Comparison of ENCODE assay signal across 11 cellular contexts in the genomic region with DNA sequence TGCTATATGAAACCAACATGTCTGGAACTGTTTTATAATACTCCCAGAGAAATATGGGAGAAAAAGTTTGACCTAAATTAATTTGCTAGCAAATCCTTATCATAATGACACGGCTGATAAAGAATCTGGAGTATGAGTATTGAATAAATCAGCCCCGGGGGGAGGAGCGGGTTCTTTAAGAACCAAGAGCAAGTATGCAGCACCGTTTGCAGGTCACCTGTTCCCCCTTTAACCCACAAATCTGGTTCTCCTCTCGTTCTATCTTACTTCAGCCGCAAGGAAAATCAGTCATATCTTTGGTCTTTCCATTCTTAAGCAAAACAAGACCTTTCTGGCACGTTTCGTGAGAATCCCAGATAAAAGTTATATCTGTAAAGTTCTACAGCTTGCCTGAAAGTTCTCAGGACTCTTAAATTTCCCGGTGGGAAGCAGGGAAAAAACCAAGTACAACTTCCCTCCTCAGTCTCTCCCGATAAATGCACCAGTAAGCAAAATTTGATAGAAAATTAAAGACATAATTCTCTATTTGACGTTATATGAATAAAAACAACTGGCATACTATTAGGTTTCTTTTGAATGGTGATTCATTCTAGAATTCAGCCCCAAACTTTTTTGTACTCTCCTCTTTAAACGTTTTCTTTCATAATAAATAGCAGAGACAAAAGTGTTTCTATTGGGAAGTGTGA.
A peak's percentile ranks its signal among the peaks of the same experiment; 100 is the strongest.
DNase-seq lines count a peak whose midpoint lies in the region; ATAC-seq, FAIRE-seq and TF ChIP-seq lines count a peak whose summit lies in the region.
"Had no signal": no experiment of that assay in that cellular context is flagged by ENCODE, and none has a peak within 500 bp of the region (broad histone marks: within the 10 kb centered on the region; RNA-seq: fewer than 3 reads in every experiment).

No MANE protein-coding gene starts in this region.

- H3K23me2 ChIP-seq in H1 (ENCODE audit: low read depth, low read length) = no peaks in the 10 kb centered on the region

- H3K56ac ChIP-seq in H1 (replicated peaks; ENCODE audit: insufficient read length, low read depth, low read length) = no peak overlapping the region

- H3K4me3 Mint-ChIP-seq in nephron = no peak overlapping the region
- H3K4me3 Mint-ChIP-seq: CD14-positive monocyte had no signal

- FAIRE-seq in H1 (lab: Jason Lieb, UNC) = no peak

- H4K20me1 ChIP-seq in H1 (replicated peaks in 1 of 2; ENCODE audit: control insufficient read depth in 1 of 2, insufficient read depth in 2 of 2, low read length in 2 of 2) = no peaks in the 10 kb centered on the region

- H3K4me2 ChIP-seq in H1 (ENCODE audit: insufficient read depth in 1 of 2, low read depth in 2 of 2, low read length in 2 of 2) = no peak overlapping the region

- H3K4ac ChIP-seq in H1 (replicated peaks; ENCODE audit: insufficient read length, low read depth, low read length) = no peak overlapping the region

- ATAC-seq in HG02884 (IDR thresholded peaks at IDR 0.05; ENCODE audit: unreplicated experiment) = no peak
- ATAC-seq: Panc1 had no signal

- CTCF ChIA-PET in H1 (lab: Charles Lee; ENCODE audit: partially characterized antibody) = interaction anchor here (0.6 to 1.7 kb wide), 8 partner anchors 16 to 1773 kb away, joined by 3 to 10 read pairs (median 4); no protein-coding TSS in a partner anchor

- H3K4me1 Mint-ChIP-seq in nephron = peaks cover 24% of the 10 kb centered on the region
- H3K4me1 Mint-ChIP-seq: CD14-positive monocyte had no signal

- H2AK5ac ChIP-seq in H1 (ENCODE audit: low read depth, low read length) = no peak overlapping the region

- H3K9me3 ChIP-seq in H1 (ENCODE audit: insufficient read depth in 2 of 2, low read depth in 1 of 2, low read length in 1 of 2) = no peaks in the 10 kb centered on the region
- H3K9me3 ChIP-seq: Caco-2 had no signal

- no peak overlapping the region for H2BK12ac ChIP-seq in H1 (ENCODE audit: low read depth, low read length)

- H2BK5ac ChIP-seq in H1 (ENCODE audit: low read depth, low read length) = no peak overlapping the region

- H4K8ac ChIP-seq in H1 (ENCODE audit: extremely low read depth, insufficient read depth, low read length) = no peak overlapping the region

- H3K9ac ChIP-seq in H1 (replicated peaks in 1 of 4; ENCODE audit: extremely low read depth in 1 of 4, low read depth in 3 of 4, low read length in 3 of 4) = no peak overlapping the region

- DNase-seq in ELR (ENCODE audit: low read depth) (peak; percentile 15), NCI-H82 treated with DMSO at 0.1 percent for 48 hours (lab: John Stamatoyannopoulos, UW; ENCODE audit: unreplicated experiment) (peak; percentile 98), H1 (ENCODE audit: low read depth in 1 of 2, low spot score in 2 of 2) (no peak), SIG-M5 treated with dmso at 0.1 percent for 504 hours (lab: John Stamatoyannopoulos, UW; ENCODE audit: unreplicated experiment) (no peak), amygdala (lab: John Stamatoyannopoulos, UW) (no peak)
- DNase-seq: NCI-H1436 treated with DMSO at 0.1 percent for 48 hours had no signal

- H3K36me3 ChIP-seq in H1 (ENCODE audit: control insufficient read depth in 2 of 4, insufficient read depth in 4 of 4, low read length in 3 of 4) = no peaks in the 10 kb centered on the region

- H3K27ac ChIP-seq in H1 (ENCODE audit: low read depth, low read length) = no peak overlapping the region

- no peak overlapping the region for H3K23ac ChIP-seq in H1 (ENCODE audit: insufficient read length)

- TF ChIP-seq RAD21 in H1 (IDR thresholded peaks at IDR 0.05 in 1 of 2, conservative IDR thresholded peaks at IDR 0.05 in 1 of 2; ENCODE audit: low read depth in 2 of 2, low read length in 2 of 2) = no peak

- H4K91ac ChIP-seq in H1 (replicated peaks; ENCODE audit: insufficient read length, low read length) = no peak overlapping the region

- H2BK20ac ChIP-seq in H1 (ENCODE audit: low read length) = no peak overlapping the region

- WGBS in H1 (ENCODE audit: extremely low coverage in 1 of 2, insufficient coverage in 1 of 2, insufficient read length in 1 of 2, insufficient replicate concordance in 2 of 2, low coverage in 1 of 2, low lambda C conversion rate in 2 of 2, missing lambda C conversion rate in 1 of 2), 2 experiments = 68% methylated on average over 12 of the region's 12 CpGs; no CpG with 5 or more reads in 1 of the 2 experiments

- H3K18ac ChIP-seq in H1 (ENCODE audit: extremely low read depth, low read length) = no peak overlapping the region

- no peak overlapping the region for H2AFZ ChIP-seq in H1 (ENCODE audit: low read length)

- no peak overlapping the region for H2BK15ac ChIP-seq in H1 (ENCODE audit: low read length)

- no peaks in the 10 kb centered on the region for H3K36me3 Mint-ChIP-seq in nephron (ENCODE audit: low read depth)
- H3K36me3 Mint-ChIP-seq: CD14-positive monocyte had no signal

- no peaks in the 10 kb centered on the region for H3K9me3 Mint-ChIP-seq in nephron

- no peak for TF ChIP-seq POLR2A in H1 (IDR thresholded peaks at IDR 0.05; ENCODE audit: control extremely low read depth in 1 of 2, low read depth in 2 of 2, low read length in 2 of 2)

- no peak overlapping the region for H4K5ac ChIP-seq in H1 (ENCODE audit: insufficient read length, low read depth, low read length)

- H3K79me1 ChIP-seq in H1 (ENCODE audit: low read depth, low read length) = no peaks in the 10 kb centered on the region

- H3K14ac ChIP-seq in H1 (ENCODE audit: insufficient read length) = no peak overlapping the region

- TF ChIP-seq CTCF in H1 (IDR thresholded peaks at IDR 0.05; ENCODE audit: control extremely low read depth in 1 of 3, insufficient read depth in 1 of 3, low read depth in 1 of 3, low read length in 3 of 3) = no peak
- no peak for TF ChIP-seq CTCF in nephron (IDR thresholded peaks at IDR 0.05; ENCODE audit: unreplicated experiment in 3 of 3)

- no peaks in the 10 kb centered on the region for H3K27me3 ChIP-seq in H1 (replicated peaks in 1 of 4; ENCODE audit: control insufficient read depth in 3 of 4, extremely low read depth in 1 of 4, insufficient read depth in 3 of 4, low read length in 3 of 4)

- H3K79me2 ChIP-seq in H1 (ENCODE audit: control insufficient read depth in 1 of 2, insufficient read depth in 2 of 2, low read length in 2 of 2) = no peaks in the 10 kb centered on the region

- no peak overlapping the region for H2BK120ac ChIP-seq in H1 (replicated peaks; ENCODE audit: low read depth, low read length)

- no peak for TF ChIP-seq EP300 in H1 (IDR thresholded peaks at IDR 0.05; ENCODE audit: borderline replicate concordance in 1 of 2, low read depth in 2 of 2, low read length in 2 of 2)

- H3K4me1 ChIP-seq in H1 (replicated peaks in 1 of 4; ENCODE audit: control insufficient read depth in 3 of 4, insufficient read depth in 4 of 4, low read length in 3 of 4) = no peaks in the 10 kb centered on the region
- H3K4me1 ChIP-seq: Caco-2 had no signal

- no peaks in the 10 kb centered on the region for H3K27me3 Mint-ChIP-seq in nephron (ENCODE audit: low read depth)

- H3K4me3 ChIP-seq in H1 (ENCODE audit: extremely low read depth in 1 of 4, insufficient read depth in 2 of 4, low read depth in 3 of 4, low read length in 4 of 4) = no peak overlapping the region

- peak overlapping the region in 2 of 3 experiments; percentile 32 to 53 for H3K27ac Mint-ChIP-seq in nephron
- H3K27ac Mint-ChIP-seq: CD14-positive monocyte had no signal

- POLR2A ChIA-PET in H1 (lab: Charles Lee; ENCODE audit: partially characterized antibody) = no interaction called here

TF ChIP-seq in H1, 55 proteins besides CTCF, POLR2A, EP300 and RAD21:
- TF ChIP-seq MAFK (IDR thresholded peaks at IDR 0.05; ENCODE audit: low read depth, low read length) = 0 out of 2 replicates have a peak, but pooled peaks have one; percentile 5
- no peak for TF ChIP-seq CHD1 (IDR thresholded peaks at IDR 0.05; ENCODE audit: low read depth, low read length)

Comparison
In these comparisons a context has a peak if more than half of its experiments do, and no peak if none do; other contexts are left out.
1. DNase-seq: peak in ELR (single experiment) and NCI-H82 treated with DMSO at 0.1 percent for 48 hours (single experiment); none in H1 (0 of 2), SIG-M5 treated with dmso at 0.1 percent for 504 hours (single experiment) and amygdala (0 of 56).